Comparison of ENCODE assay signal across 12 cellular contexts in genomic region chr12:916712-917445, GRCh38. TPM values are rescaled to one million over a fixed set of nuclear protein-coding genes. Genes with fewer than 3 reads are reported as not detected.
DNase-seq lines count a peak whose midpoint lies in the region; ATAC-seq and TF ChIP-seq lines count a peak whose summit lies in the region.
"Had no signal": no experiment of that assay in that cellular context is flagged by ENCODE, and none has a peak within 500 bp of the region (broad histone marks: within the 10 kb centered on the region; RNA-seq: fewer than 3 reads in every experiment).

No MANE protein-coding gene starts in this region.

- H3K9me3 ChIP-seq in T-helper 17 cell (ENCODE audit: control insufficient read depth, low read length, poor library complexity, severe bottlenecking) = no peaks in the 10 kb centered on the region
- H3K9me3 ChIP-seq in testis = no peaks in the 10 kb centered on the region

- no peak for DNase-seq in activated naive CD4-positive, alpha-beta T cell treated with anti-CD3 and anti-CD28 coated beads, Interleukin-2, amount 50 U/mL, for 72 hours (ENCODE audit: low spot score in 2 of 2)
- DNase-seq in activated naive CD4-positive, alpha-beta T cell treated with anti-CD3 and anti-CD28 coated beads, Interleukin-2, amount 50 U/mL, for 16 hours = no peak
- DNase-seq in T-helper 17 cell (no peak), immature natural killer cell (no peak), testis (no peak), NCI-H2227 treated with DMSO at 0.1 percent for 48 hours (lab: John Stamatoyannopoulos, UW) (no peak), Ammon's horn (ENCODE audit: low spot score) (no peak), NCI-H526 treated with DMSO at 0.1 percent for 48 hours (lab: John Stamatoyannopoulos, UW) (no peak)
- DNase-seq: cerebellar nuclear complex, NCI-H146, NCI-H446 treated with DMSO at 0.1 percent for 48 hours, occipital lobe had no signal

- H3K4me3 ChIP-seq in testis = peak overlapping the region; percentile 8 to 17

- peaks cover 6% of the 10 kb centered on the region for H3K4me1 ChIP-seq in testis

- TF ChIP-seq CTCF in testis (IDR thresholded peaks at IDR 0.05) = no peak

- intact Hi-C loops in testis (cut with DNase I; ENCODE audit: low total_unique reads) = no loop called here

- H3K36me3 ChIP-seq in testis (ENCODE audit: low read depth, missing control alignments) = no peaks in the 10 kb centered on the region

- ATAC-seq in activated naive CD4-positive, alpha-beta T cell treated with anti-CD3 and anti-CD28 coated beads, Interleukin-2, amount 50 U/mL, for 72 hours = no peak
- ATAC-seq in T-helper 17 cell = no peak

- H3K27ac ChIP-seq in testis = no peak overlapping the region

- peaks cover 0 to 37% of the 10 kb centered on the region in 2 donors for H3K36me3 Mint-ChIP-seq in activated naive CD4-positive, alpha-beta T cell treated with anti-CD3 and anti-CD28 coated beads, Interleukin-2, amount 50 U/mL, for 72 hours
- H3K36me3 Mint-ChIP-seq in T-helper 17 cell (ENCODE audit: low read depth) = peaks cover 8% of the 10 kb centered on the region
- peaks cover 15 to 35% (median 18%) of the 10 kb centered on the region in 3 donors for H3K36me3 Mint-ChIP-seq in immature natural killer cell

- no peaks in the 10 kb centered on the region for H3K27me3 Mint-ChIP-seq in T-helper 17 cell
- H3K27me3 Mint-ChIP-seq in immature natural killer cell (ENCODE audit: low read depth in 3 of 3) = peaks cover 0 to 5% (median 1%) of the 10 kb centered on the region in 3 donors

- TF ChIP-seq POLR2A in testis (IDR thresholded peaks at IDR 0.05) = no peak

- H3K4me3 Mint-ChIP-seq in T-helper 17 cell = peak overlapping the region; percentile 50
- peak overlapping the region in 2 of 5 donors; percentile 21 to 41 for H3K4me3 Mint-ChIP-seq in immature natural killer cell

- H3K4me1 Mint-ChIP-seq in T-helper 17 cell = peaks cover 12% of the 10 kb centered on the region
- peaks cover 21 to 32% of the 10 kb centered on the region in 2 donors for H3K4me1 Mint-ChIP-seq in immature natural killer cell

- H3K9me3 Mint-ChIP-seq in activated naive CD4-positive, alpha-beta T cell treated with anti-CD3 and anti-CD28 coated beads, Interleukin-2, amount 50 U/mL, for 72 hours = no peaks in the 10 kb centered on the region
- no peaks in the 10 kb centered on the region for H3K9me3 Mint-ChIP-seq in immature natural killer cell

- 79 to 81% methylated on average over 22 to 23 of the region's 23 CpGs for WGBS in testis, 2 donors

- H3K27ac Mint-ChIP-seq in activated naive CD4-positive, alpha-beta T cell treated with anti-CD3 and anti-CD28 coated beads, Interleukin-2, amount 50 U/mL, for 72 hours = peak overlapping the region; percentile 17 to 95
- H3K27ac Mint-ChIP-seq in T-helper 17 cell (no peak overlapping the region), immature natural killer cell (peak overlapping the region in 4 of 6 donors; percentile 21 to 74 (median 44))

- no peaks in the 10 kb centered on the region for H3K27me3 ChIP-seq in testis

RNA-seq across cellular contexts. Expression of gene RAD52, which starts 32.6 kb away (rescaled TPM):
- total RNA-seq in activated naive CD4-positive, alpha-beta T cell treated with anti-CD3 and anti-CD28 coated beads, Interleukin-2, amount 50 U/mL, for 72 hours = 10 to 100 TPM in 1 of 2 donors, 1 to 10 TPM in 1; 3.1 to 19.0 TPM
- total RNA-seq in T-helper 17 cell (10 to 100 TPM; 11.9 to 13.3 TPM), testis (10 to 100 TPM; 20.9 to 29.1 TPM)
- polyA plus RNA-seq in immature natural killer cell (1 to 10 TPM in 2 of 3 donors, under 1 TPM in 1; 0.11 to 6.0 (median 4.9) TPM), testis (ENCODE audit: insufficient read depth, low read depth, low replicate concordance) (17.2 TPM)
